Comparison of ENCODE assay signal across 8 cellular contexts in the genomic region with DNA sequence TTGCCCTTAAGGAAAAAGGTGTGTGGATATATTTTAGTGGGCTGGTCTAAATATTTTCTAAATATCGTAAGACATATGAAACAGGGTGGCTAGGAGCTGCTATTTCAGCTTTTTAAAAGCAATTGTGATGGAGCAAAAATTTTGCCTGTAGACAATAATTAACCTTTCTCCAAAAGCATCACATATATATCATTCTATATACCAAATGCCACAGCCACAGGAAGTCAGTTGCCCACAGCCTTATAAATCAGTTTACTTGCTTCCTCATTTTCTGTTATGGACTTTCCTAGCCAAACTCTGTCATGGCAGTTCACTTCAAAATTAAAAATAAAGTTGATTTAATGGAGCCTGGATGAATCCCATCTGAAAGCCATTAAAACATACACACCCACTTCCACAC.
DNase-seq lines count a peak whose midpoint lies in the region; ATAC-seq, FAIRE-seq and TF ChIP-seq lines count a peak whose summit lies in the region.

No MANE protein-coding gene starts in this region.

- H3K36me3 Mint-ChIP-seq in dendritic cell treated with granulocyte-macrophage colony-stimulating factor and Interleukin-4, amounts not matched to agents 40 ng/mL and 50 ng/mL, for 4 days (ENCODE audit: low read depth), result peaks cover 6% of the 10 kb centered on the region

- peaks cover 51% of the 10 kb centered on the region for H3K4me1 Mint-ChIP-seq in dendritic cell treated with granulocyte-macrophage colony-stimulating factor and Interleukin-4, amounts not matched to agents 40 ng/mL and 50 ng/mL, for 4 days (ENCODE audit: low read depth)

- peak overlapping the region; percentile 72 for H3K4me3 Mint-ChIP-seq in dendritic cell treated with granulocyte-macrophage colony-stimulating factor and Interleukin-4, amounts not matched to agents 40 ng/mL and 50 ng/mL, for 4 days

- H3K4me3 ChIP-seq in small intestine (ENCODE audit: low read depth in 1 of 2, low read length in 2 of 2) (no peak overlapping the region), tibial artery (no peak overlapping the region)

- peak overlapping the region; percentile 91 for H3K27ac Mint-ChIP-seq in dendritic cell treated with granulocyte-macrophage colony-stimulating factor and Interleukin-4, amounts not matched to agents 40 ng/mL and 50 ng/mL, for 4 days

- ATAC-seq in GM21825 (IDR thresholded peaks at IDR 0.05; ENCODE audit: unreplicated experiment), result peak; percentile 51

- H3K9me3 ChIP-seq in small intestine (ENCODE audit: control insufficient read depth, low read depth) (no peaks in the 10 kb centered on the region), tibial artery (no peaks in the 10 kb centered on the region)

- FAIRE-seq in small intestine (lab: Jason Lieb, UNC), result no peak

- intact Hi-C loops in dendritic cell treated with granulocyte-macrophage colony-stimulating factor and Interleukin-4, amounts not matched to agents 40 ng/mL and 50 ng/mL, for 4 days (cut with micrococcal nuclease), result loop anchor here (2.0 to 5.0 kb wide), 4 partner anchors 80 to 540 kb away; no protein-coding TSS in a partner anchor
- intact Hi-C loops in tibial artery (cut with DNase I; ENCODE audit: low total_unique reads), result loop anchor here (10.0 kb wide), 1 partner anchor 478 kb away; no protein-coding TSS in a partner anchor

- TF ChIP-seq CTCF in GM10248 (IDR thresholded peaks at IDR 0.05; ENCODE audit: control extremely low read depth, extremely low read depth, low read depth, missing control alignments) (no peak), tibial artery (IDR thresholded peaks at IDR 0.05) (no peak)

- DNase-seq in GM10248 (ENCODE audit: extremely low spot score) (peak; percentile 39), NAMALWA (ENCODE audit: low spot score) (peak; percentile 56), small intestine (no peak), tibial artery (no peak), NCI-H1930 (lab: John Stamatoyannopoulos, UW) (no peak)
- no peak for DNase-seq in activated CD4-positive, alpha-beta T cell treated with anti-CD3 and anti-CD28 coated beads, Interleukin-2, amount 50 U/mL, for 4 hours

- peaks cover 16% of the 10 kb centered on the region for H3K27me3 Mint-ChIP-seq in dendritic cell treated with granulocyte-macrophage colony-stimulating factor and Interleukin-4, amounts not matched to agents 40 ng/mL and 50 ng/mL, for 4 days

- CTCF ChIA-PET in GM10248 (lab: Yijun Ruan, JAX), result interaction anchor here (1.4 to 13.3 kb wide), 5 partner anchors 11 to 476 kb away, joined by 3 to 264 read pairs (median 9); no protein-coding TSS in a partner anchor

- H3K36me3 ChIP-seq in small intestine (ENCODE audit: control insufficient read depth in 2 of 2, insufficient read depth in 2 of 2, low read length in 2 of 2) (no peaks in the 10 kb centered on the region), tibial artery (no peaks in the 10 kb centered on the region)

- H3K4me1 ChIP-seq in small intestine (ENCODE audit: control insufficient read depth in 2 of 2, insufficient read depth in 1 of 2, low read depth in 1 of 2, low read length in 1 of 2), result peaks cover 0 to 8% of the 10 kb centered on the region in 2 donors
- H3K4me1 ChIP-seq in tibial artery, result peaks cover 0 to 4% (median 0%) of the 10 kb centered on the region in 4 donors

- no peaks in the 10 kb centered on the region for H3K9me3 Mint-ChIP-seq in dendritic cell treated with granulocyte-macrophage colony-stimulating factor and Interleukin-4, amounts not matched to agents 40 ng/mL and 50 ng/mL, for 4 days

- 62 to 92% (median 75%) methylated on average over 1 of the region's 1 CpG for WGBS in small intestine, 3 donors

- H3K27ac ChIP-seq in small intestine (ENCODE audit: low read depth in 1 of 2, low read length in 1 of 2) (peak overlapping the region; percentile 47 to 94), tibial artery (peak overlapping the region in 1 of 2 donors; percentile 36)

- POLR2A ChIA-PET in GM10248 (lab: Yijun Ruan, JAX), result no interaction called here

- no peaks in the 10 kb centered on the region for H3K27me3 ChIP-seq in small intestine (ENCODE audit: control insufficient read depth in 2 of 2, insufficient read depth in 2 of 2, low read length in 2 of 2)
- H3K27me3 ChIP-seq in tibial artery, result no peaks in the 10 kb centered on the region

Comparison
In these comparisons a context has a peak if more than half of its experiments do, and no peak if none do; other contexts are left out.
1. DNase-seq: peak in GM10248 (single experiment) and NAMALWA (single experiment); none in small intestine (single experiment), tibial artery (0 of 2), activated CD4-positive, alpha-beta T cell treated with anti-CD3 and anti-CD28 coated beads, Interleukin-2, amount 50 U/mL, for 4 hours (0 of 2) and NCI-H1930 (0 of 2).